11 cellular contexts compared by ENCODE assay signal in the genomic region with DNA sequence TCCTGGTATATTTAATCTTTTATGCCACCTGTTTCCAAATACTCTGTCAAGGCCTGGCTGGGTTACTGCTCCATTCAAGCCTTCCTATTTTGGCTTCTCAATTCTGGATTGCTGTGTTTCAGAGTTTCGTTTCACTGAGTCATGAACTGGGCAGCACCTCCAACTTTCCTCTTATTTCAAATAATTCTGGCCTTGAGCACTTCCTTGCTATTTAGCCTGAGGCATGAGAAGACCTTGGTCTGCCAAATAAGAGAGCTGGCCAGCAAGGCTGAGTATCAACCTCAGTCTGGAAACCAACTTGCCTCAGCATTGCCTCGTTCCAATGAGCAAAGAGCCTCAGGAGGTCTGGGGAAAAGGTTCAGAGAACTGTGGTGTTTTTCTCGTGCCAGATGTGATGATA.
DNase-seq lines count a peak whose midpoint lies in the region; FAIRE-seq and TF ChIP-seq lines count a peak whose summit lies in the region.
"Had no signal": no experiment of that assay in that cellular context is flagged by ENCODE, and none has a peak within 500 bp of the region (broad histone marks: within the 10 kb centered on the region; RNA-seq: fewer than 3 reads in every experiment).

No MANE protein-coding gene starts in this region.

- H3K4me3 ChIP-seq in fibroblast of the aortic adventitia (ENCODE audit: low read depth, low read length), result no peak overlapping the region
- H3K4me3 ChIP-seq in retinal pigment epithelial cell (ENCODE audit: low read length), result no peak overlapping the region

- TF ChIP-seq CTCF in fibroblast of the aortic adventitia (IDR thresholded peaks at IDR 0.05; ENCODE audit: insufficient read depth, low read length) (no peak), retinal pigment epithelial cell (conservative IDR thresholded peaks at IDR 0.05; ENCODE audit: low read depth, low read length) (no peak)

- FAIRE-seq in GM12892 (lab: Jason Lieb, UNC), result peak; percentile 83

- TF ChIP-seq POLR2A in GM12892 (IDR thresholded peaks at IDR 0.05; ENCODE audit: low read depth, low read length), result no peak

- DNase-seq in GM12892 (ENCODE audit: insufficient read length) (no peak), T1000 (lab: John Stamatoyannopoulos, UW) (peak; percentile 33), fibroblast of the aortic adventitia (ENCODE audit: low read depth) (peak; percentile 99), retinal pigment epithelial cell (ENCODE audit: low read depth) (peak; percentile 39), iPS-NIHi7 (ENCODE audit: extremely low spot score) (no peak), islet precursor cell (no peak), SHP77 (lab: John Stamatoyannopoulos, UW) (no peak)
- no peak for DNase-seq in stimulated activated CD4-positive, alpha-beta T cell treated with anti-CD3 and anti-CD28 coated beads, Interleukin-2, amount 100 ng/mL, for 24 hours
- DNase-seq: immature natural killer cell, NCI-H2227 treated with DMSO at 0.1 percent for 48 hours, retina had no signal

Comparison
In these comparisons a context has a peak if more than half of its experiments do, and no peak if none do; other contexts are left out.
1. DNase-seq: peak in T1000 (single experiment), fibroblast of the aortic adventitia (single experiment) and retinal pigment epithelial cell (single experiment); none in GM12892 (single experiment), iPS-NIHi7 (single experiment), stimulated activated CD4-positive, alpha-beta T cell treated with anti-CD3 and anti-CD28 coated beads, Interleukin-2, amount 100 ng/mL, for 24 hours (0 of 2), islet precursor cell (single experiment) and SHP77 (0 of 2).